In the genomic region with DNA sequence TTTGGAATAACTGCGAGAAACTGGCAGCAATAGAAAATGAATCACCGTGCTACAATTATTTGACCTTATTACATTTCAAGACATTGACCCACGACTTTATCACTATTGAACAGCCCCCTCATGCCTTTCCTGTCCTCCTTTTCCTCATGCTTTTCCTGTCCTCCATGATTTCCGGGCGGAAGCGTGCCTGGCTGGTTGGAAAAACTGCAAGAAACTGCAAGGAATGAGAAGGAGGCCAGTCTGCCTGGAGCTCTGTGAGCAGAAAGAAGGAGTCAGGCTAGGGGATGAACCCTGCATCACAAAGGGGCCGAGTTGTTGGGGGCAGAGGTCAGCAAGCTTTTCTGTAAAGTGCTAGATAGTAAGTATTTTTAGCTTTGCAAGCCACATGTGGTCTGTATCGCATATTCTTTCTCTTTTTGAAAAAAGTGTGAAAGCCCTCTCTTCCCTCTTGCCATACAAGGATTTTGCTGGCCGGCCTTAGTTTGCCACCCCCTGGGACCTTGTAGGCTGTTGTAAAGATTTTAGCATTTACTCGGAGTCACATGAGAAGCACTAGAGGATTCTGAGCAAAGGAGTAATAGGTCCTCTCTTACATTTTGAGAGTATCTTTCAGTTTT, we compare ENCODE assay signal across 1 cellular context.
TF ChIP-seq lines count a peak whose summit lies in the region.

No MANE protein-coding gene starts in this region.

TF ChIP-seq in H1, 55 proteins besides CTCF, POLR2A, EP300 and RAD21:
- no peak for TF ChIP-seq CTBP2 (IDR thresholded peaks at IDR 0.05; ENCODE audit: borderline replicate concordance, insufficient read depth, insufficient read length, low read length)
- TF ChIP-seq NANOG (IDR thresholded peaks at IDR 0.05; ENCODE audit: insufficient read depth, low read depth, low read length, poor library complexity, severe bottlenecking): no peak
- peak; percentile 58 for TF ChIP-seq SP1 (IDR thresholded peaks at IDR 0.05; ENCODE audit: low read depth, low read length)
- TF ChIP-seq BCL11A (IDR thresholded peaks at IDR 0.05; ENCODE audit: low read depth in 2 of 2, low read length in 2 of 2): no peak
- no peak; the same call in 1 of the 2 replicates for TF ChIP-seq TBP (IDR thresholded peaks at IDR 0.05; ENCODE audit: low read depth, low read length)
- peak; percentile 74 for TF ChIP-seq TAF1 (IDR thresholded peaks at IDR 0.05; ENCODE audit: low read depth, low read length)
- TF ChIP-seq BACH1 (IDR thresholded peaks at IDR 0.05; ENCODE audit: low read length): no peak
- TF ChIP-seq YY1 (IDR thresholded peaks at IDR 0.05; ENCODE audit: low read depth, low read length): peak; percentile 11; the same call in 1 of the 2 replicates
- no peak for TF ChIP-seq EZH2 (IDR thresholded peaks at IDR 0.05; ENCODE audit: low read depth, low read length, severe bottlenecking)
- 0 out of 2 replicates have a peak, but pooled peaks have one; percentile 18 for TF ChIP-seq TEAD4 (IDR thresholded peaks at IDR 0.05; ENCODE audit: low read depth, low read length)
- TF ChIP-seq, protein P1, sequence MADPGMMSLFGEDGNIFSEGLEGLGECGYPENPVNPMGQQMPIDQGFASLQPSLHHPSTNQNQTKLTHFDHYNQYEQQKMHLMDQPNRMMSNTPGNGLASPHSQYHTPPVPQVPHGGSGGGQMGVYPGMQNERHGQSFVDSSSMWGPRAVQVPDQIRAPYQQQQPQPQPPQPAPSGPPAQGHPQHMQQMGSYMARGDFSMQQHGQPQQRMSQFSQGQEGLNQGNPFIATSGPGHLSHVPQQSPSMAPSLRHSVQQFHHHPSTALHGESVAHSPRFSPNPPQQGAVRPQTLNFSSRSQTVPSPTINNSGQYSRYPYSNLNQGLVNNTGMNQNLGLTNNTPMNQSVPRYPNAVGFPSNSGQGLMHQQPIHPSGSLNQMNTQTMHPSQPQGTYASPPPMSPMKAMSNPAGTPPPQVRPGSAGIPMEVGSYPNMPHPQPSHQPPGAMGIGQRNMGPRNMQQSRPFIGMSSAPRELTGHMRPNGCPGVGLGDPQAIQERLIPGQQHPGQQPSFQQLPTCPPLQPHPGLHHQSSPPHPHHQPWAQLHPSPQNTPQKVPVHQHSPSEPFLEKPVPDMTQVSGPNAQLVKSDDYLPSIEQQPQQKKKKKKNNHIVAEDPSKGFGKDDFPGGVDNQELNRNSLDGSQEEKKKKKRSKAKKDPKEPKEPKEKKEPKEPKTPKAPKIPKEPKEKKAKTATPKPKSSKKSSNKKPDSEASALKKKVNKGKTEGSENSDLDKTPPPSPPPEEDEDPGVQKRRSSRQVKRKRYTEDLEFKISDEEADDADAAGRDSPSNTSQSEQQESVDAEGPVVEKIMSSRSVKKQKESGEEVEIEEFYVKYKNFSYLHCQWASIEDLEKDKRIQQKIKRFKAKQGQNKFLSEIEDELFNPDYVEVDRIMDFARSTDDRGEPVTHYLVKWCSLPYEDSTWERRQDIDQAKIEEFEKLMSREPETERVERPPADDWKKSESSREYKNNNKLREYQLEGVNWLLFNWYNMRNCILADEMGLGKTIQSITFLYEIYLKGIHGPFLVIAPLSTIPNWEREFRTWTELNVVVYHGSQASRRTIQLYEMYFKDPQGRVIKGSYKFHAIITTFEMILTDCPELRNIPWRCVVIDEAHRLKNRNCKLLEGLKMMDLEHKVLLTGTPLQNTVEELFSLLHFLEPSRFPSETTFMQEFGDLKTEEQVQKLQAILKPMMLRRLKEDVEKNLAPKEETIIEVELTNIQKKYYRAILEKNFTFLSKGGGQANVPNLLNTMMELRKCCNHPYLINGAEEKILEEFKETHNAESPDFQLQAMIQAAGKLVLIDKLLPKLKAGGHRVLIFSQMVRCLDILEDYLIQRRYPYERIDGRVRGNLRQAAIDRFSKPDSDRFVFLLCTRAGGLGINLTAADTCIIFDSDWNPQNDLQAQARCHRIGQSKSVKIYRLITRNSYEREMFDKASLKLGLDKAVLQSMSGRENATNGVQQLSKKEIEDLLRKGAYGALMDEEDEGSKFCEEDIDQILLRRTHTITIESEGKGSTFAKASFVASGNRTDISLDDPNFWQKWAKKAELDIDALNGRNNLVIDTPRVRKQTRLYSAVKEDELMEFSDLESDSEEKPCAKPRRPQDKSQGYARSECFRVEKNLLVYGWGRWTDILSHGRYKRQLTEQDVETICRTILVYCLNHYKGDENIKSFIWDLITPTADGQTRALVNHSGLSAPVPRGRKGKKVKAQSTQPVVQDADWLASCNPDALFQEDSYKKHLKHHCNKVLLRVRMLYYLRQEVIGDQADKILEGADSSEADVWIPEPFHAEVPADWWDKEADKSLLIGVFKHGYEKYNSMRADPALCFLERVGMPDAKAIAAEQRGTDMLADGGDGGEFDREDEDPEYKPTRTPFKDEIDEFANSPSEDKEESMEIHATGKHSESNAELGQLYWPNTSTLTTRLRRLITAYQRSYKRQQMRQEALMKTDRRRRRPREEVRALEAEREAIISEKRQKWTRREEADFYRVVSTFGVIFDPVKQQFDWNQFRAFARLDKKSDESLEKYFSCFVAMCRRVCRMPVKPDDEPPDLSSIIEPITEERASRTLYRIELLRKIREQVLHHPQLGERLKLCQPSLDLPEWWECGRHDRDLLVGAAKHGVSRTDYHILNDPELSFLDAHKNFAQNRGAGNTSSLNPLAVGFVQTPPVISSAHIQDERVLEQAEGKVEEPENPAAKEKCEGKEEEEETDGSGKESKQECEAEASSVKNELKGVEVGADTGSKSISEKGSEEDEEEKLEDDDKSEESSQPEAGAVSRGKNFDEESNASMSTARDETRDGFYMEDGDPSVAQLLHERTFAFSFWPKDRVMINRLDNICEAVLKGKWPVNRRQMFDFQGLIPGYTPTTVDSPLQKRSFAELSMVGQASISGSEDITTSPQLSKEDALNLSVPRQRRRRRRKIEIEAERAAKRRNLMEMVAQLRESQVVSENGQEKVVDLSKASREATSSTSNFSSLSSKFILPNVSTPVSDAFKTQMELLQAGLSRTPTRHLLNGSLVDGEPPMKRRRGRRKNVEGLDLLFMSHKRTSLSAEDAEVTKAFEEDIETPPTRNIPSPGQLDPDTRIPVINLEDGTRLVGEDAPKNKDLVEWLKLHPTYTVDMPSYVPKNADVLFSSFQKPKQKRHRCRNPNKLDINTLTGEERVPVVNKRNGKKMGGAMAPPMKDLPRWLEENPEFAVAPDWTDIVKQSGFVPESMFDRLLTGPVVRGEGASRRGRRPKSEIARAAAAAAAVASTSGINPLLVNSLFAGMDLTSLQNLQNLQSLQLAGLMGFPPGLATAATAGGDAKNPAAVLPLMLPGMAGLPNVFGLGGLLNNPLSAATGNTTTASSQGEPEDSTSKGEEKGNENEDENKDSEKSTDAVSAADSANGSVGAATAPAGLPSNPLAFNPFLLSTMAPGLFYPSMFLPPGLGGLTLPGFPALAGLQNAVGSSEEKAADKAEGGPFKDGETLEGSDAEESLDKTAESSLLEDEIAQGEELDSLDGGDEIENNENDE (IDR thresholded peaks at IDR 0.05; ENCODE audit: insufficient replicate concordance, low read length): peak; percentile 37
- TF ChIP-seq POU5F1 (IDR thresholded peaks at IDR 0.05; ENCODE audit: low read depth, low read length): peak; percentile 75; the same call in 1 of the 2 replicates
- peak; percentile 84 for TF ChIP-seq TAF7 (optimal IDR thresholded peaks at IDR 0.05; ENCODE audit: borderline replicate concordance, low read depth, low read length)
- TF ChIP-seq NRF1 (IDR thresholded peaks at IDR 0.05; ENCODE audit: low read depth, low read length): no peak
- TF ChIP-seq SP4 (IDR thresholded peaks at IDR 0.05; ENCODE audit: low read length): 0 out of 2 replicates have a peak, but pooled peaks have one; percentile 6
- TF ChIP-seq GTF2F1 (IDR thresholded peaks at IDR 0.05; ENCODE audit: borderline replicate concordance, low read depth, low read length): no peak
- peak; percentile 66 for TF ChIP-seq SRF (IDR thresholded peaks at IDR 0.05; ENCODE audit: low read depth, low read length)
- no peak for TF ChIP-seq ZNF274 (IDR thresholded peaks at IDR 0.05; ENCODE audit: borderline replicate concordance, extremely low read depth, low read length)
- TF ChIP-seq CREB1 (IDR thresholded peaks at IDR 0.05): no peak
- TF ChIP-seq SAP30 (IDR thresholded peaks at IDR 0.05; ENCODE audit: insufficient read depth, insufficient replicate concordance, low read length): no peak
- peak; percentile 57 for TF ChIP-seq POLR2AphosphoS5 (IDR thresholded peaks at IDR 0.05; ENCODE audit: low read depth, low read length)
